ENCODE assay signal across 17 cellular contexts in the genomic region with DNA sequence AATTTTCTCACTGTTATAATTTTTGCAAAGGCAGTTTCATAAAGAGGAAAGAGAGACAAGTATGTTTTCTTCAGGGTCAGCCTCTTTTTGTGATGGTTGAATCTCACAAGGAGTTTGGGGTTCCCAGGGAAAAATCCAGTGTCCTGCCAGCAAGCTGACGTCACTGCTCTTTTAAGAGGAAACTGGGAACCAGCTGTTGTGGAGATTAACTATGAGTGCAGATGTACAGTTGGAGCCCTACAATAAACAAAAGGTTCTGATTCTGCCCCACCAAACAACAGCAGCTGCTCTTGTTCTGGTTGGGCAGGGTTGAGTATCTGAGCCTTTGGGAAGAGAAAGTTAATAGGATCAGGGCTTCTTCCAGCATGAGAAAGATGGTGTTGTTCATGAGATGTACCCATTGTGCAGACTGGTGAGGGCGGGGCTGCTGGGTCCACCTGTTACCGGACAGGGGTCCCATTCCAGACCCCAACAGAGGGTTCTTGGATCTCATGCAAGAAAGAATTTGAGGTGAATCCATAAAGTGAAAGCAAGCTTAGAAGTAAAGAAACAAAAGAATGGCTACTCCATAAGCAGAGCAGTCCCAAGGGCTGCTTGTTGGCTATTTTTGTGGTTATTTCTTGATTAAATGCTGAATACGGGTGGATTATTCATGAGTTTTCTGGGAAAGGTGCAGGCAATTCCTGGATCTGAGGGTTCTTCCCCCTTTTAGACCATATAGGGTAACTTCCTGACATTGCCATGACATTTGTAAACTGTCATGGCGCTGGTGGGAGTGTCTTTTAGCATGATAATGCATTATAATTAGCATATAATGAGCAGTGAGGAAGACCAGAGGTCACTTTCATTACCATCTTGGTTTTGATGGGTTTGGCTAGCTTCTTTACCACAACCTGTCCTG. TPM values are rescaled to one million over a fixed set of nuclear protein-coding genes. Genes with fewer than 3 reads are reported as not detected.
A peak's percentile ranks its signal among the peaks of the same experiment; 100 is the strongest.
DNase-seq lines count a peak whose midpoint lies in the region; ATAC-seq, FAIRE-seq and TF ChIP-seq lines count a peak whose summit lies in the region.
"Had no signal": no experiment of that assay in that cellular context is flagged by ENCODE, and none has a peak within 500 bp of the region (broad histone marks: within the 10 kb centered on the region; RNA-seq: fewer than 3 reads in every experiment).

No MANE protein-coding gene starts in this region.

- no peak for TF ChIP-seq POLR2A in K562 (conservative IDR thresholded peaks at IDR 0.05)

- in situ Hi-C loops in K562 (cut with MboI) = no loop called here

- no peaks in the 10 kb centered on the region for H3K36me3 ChIP-seq in K562 (ENCODE audit: control insufficient read depth, insufficient read depth, low read length)

- no peaks in the 10 kb centered on the region for H4K20me1 ChIP-seq in K562 (replicated peaks; ENCODE audit: control insufficient read depth, insufficient read depth, low read length)

- H3K27ac ChIP-seq in K562 (ENCODE audit: extremely low read depth, low read depth, low read length) = peak overlapping the region; percentile 58; the same call in 2 of the 3 replicates

- WGBS in K562 (ENCODE audit: insufficient coverage, low coverage, missing lambda C conversion rate) = 26% methylated on average over 5 of the region's 5 CpGs

- peak; percentile 40 for FAIRE-seq in K562 (lab: Jason Lieb, UNC)

- peak; percentile 45 for DNase-seq in NCI-H510A treated with DMSO at 0.1 percent for 48 hours (lab: John Stamatoyannopoulos, UW)
- no peak for DNase-seq in NCI-H510A (lab: John Stamatoyannopoulos, UW)
- peak in 1 of 4 experiments; percentile 52 for DNase-seq in K562 (ENCODE audit: extremely low read depth in 1 of 4, low spot score in 3 of 4)
- DNase-seq in left lobe of liver (ENCODE audit: low spot score) = peak; percentile 24
- peak; percentile 40 for DNase-seq in stromal cell of bone marrow (ENCODE audit: low read depth)
- DNase-seq in NCI-H345 treated with DMSO at 0.1 percent for 48 hours (lab: John Stamatoyannopoulos, UW; ENCODE audit: unreplicated experiment) = no peak
- DNase-seq in GM19238 (ENCODE audit: insufficient read length, low spot score) = no peak
- DNase-seq in NCI-H1105 (lab: John Stamatoyannopoulos, UW) = no peak
- DNase-seq: 8988T; activated CD4-positive, alpha-beta T cell treated with anti-CD3 and anti-CD28 coated beads, Interleukin-2, amount 50 U/mL, for 48 hours; cortex of kidney; DMS79; glutamatergic neuron; NCI-H146 had no signal

- TF ChIP-seq EP300 in K562 (IDR thresholded peaks at IDR 0.05; ENCODE audit: low read length) = no peak

- no peaks in the 10 kb centered on the region for H3K9me1 ChIP-seq in K562 (ENCODE audit: control insufficient read depth, insufficient read depth, low read length)

- no peak overlapping the region; a peak in 1 of 4 replicates for H3K9ac ChIP-seq in K562 (ENCODE audit: insufficient read depth in 1 of 2, low read depth in 2 of 2, low read length in 2 of 2)

- intact Hi-C loops in K562 (cut with micrococcal nuclease) = no loop called here

- 0 out of 2 replicates have a peak overlapping the region, but pooled peaks have one; percentile 5 for H3K4me2 ChIP-seq in K562 (ENCODE audit: insufficient read depth, low read length)

- ATAC-seq in K562 = peak; percentile 29
- ATAC-seq in left lobe of liver = no peak
- ATAC-seq: activated naive CD4-positive, alpha-beta T cell treated with anti-CD3 and anti-CD28 coated beads, Interleukin-2, amount 50 U/mL, for 72 hours had no signal

- H3K4me1 ChIP-seq in K562 (replicated peaks in 1 of 2; ENCODE audit: control insufficient read depth in 2 of 2, insufficient read depth in 2 of 2, low read length in 2 of 2) = peaks cover 37 to 42% of the 10 kb centered on the region in 2 experiments

- peak overlapping the region; percentile 74 for H2AFZ ChIP-seq in K562 (ENCODE audit: low read depth, low read length)

- no peaks in the 10 kb centered on the region for H3K27me3 ChIP-seq in K562 (ENCODE audit: control insufficient read depth in 2 of 2, insufficient read depth in 2 of 2, low read length in 2 of 2)

- H3K4me3 ChIP-seq in K562 = no peak overlapping the region

- BruUV-seq in K562 (replicated peaks; lab: Mats Ljungman, UMichigan) = no TSS peak

- no peaks in the 10 kb centered on the region for H3K79me2 ChIP-seq in K562 (ENCODE audit: control insufficient read depth, insufficient read depth, low read length)

- CTCF ChIA-PET in K562 (lab: Yijun Ruan, JAX; ENCODE audit: low intra/inter-chr PET ratio) = interaction anchor here (0.6 kb wide), 1 partner anchor 168 kb away, joined by 3 read pairs; no protein-coding TSS in a partner anchor

- no peaks in the 10 kb centered on the region for H3K9me3 ChIP-seq in K562 (replicated peaks; ENCODE audit: control insufficient read depth, insufficient read depth, low read depth, low read length)

- no peak for TF ChIP-seq RAD21 in K562 (CRISPR knock-in tag; conservative IDR thresholded peaks at IDR 0.05 in 1 of 2, IDR thresholded peaks at IDR 0.05 in 1 of 2)

- TF ChIP-seq CTCF in K562 (IDR thresholded peaks at IDR 0.05 in 2 of 3, conservative IDR thresholded peaks at IDR 0.05 in 1 of 3; ENCODE audit: insufficient read depth in 2 of 3, low read depth in 1 of 3, low read length in 3 of 3) = no peak

- POLR2A ChIA-PET in K562 (lab: Yijun Ruan, JAX) = interaction anchor here (0.6 to 2.2 kb wide), 5 partner anchors 10 to 79 kb away, joined by 3 to 7 read pairs (median 5); no protein-coding TSS in a partner anchor

TF ChIP-seq in K562, 482 proteins besides CTCF, POLR2A, EP300 and RAD21 (continues in another document):
- TF ChIP-seq, protein P1, sequence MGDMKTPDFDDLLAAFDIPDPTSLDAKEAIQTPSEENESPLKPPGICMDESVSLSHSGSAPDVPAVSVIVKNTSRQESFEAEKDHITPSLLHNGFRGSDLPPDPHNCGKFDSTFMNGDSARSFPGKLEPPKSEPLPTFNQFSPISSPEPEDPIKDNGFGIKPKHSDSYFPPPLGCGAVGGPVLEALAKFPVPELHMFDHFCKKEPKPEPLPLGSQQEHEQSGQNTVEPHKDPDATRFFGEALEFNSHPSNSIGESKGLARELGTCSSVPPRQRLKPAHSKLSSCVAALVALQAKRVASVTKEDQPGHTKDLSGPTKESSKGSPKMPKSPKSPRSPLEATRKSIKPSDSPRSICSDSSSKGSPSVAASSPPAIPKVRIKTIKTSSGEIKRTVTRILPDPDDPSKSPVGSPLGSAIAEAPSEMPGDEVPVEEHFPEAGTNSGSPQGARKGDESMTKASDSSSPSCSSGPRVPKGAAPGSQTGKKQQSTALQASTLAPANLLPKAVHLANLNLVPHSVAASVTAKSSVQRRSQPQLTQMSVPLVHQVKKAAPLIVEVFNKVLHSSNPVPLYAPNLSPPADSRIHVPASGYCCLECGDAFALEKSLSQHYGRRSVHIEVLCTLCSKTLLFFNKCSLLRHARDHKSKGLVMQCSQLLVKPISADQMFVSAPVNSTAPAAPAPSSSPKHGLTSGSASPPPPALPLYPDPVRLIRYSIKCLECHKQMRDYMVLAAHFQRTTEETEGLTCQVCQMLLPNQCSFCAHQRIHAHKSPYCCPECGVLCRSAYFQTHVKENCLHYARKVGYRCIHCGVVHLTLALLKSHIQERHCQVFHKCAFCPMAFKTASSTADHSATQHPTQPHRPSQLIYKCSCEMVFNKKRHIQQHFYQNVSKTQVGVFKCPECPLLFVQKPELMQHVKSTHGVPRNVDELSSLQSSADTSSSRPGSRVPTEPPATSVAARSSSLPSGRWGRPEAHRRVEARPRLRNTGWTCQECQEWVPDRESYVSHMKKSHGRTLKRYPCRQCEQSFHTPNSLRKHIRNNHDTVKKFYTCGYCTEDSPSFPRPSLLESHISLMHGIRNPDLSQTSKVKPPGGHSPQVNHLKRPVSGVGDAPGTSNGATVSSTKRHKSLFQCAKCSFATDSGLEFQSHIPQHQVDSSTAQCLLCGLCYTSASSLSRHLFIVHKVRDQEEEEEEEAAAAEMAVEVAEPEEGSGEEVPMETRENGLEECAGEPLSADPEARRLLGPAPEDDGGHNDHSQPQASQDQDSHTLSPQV (IDR thresholded peaks at IDR 0.05) = no peak
- TF ChIP-seq MCM2 (IDR thresholded peaks at IDR 0.05; ENCODE audit: low read depth) = no peak
- TF ChIP-seq SMC3 (conservative IDR thresholded peaks at IDR 0.05; ENCODE audit: insufficient read depth, low read depth, low read length) = no peak
- no peak for TF ChIP-seq ZNF764 (CRISPR knock-in tag; IDR thresholded peaks at IDR 0.05; ENCODE audit: low read depth)
- no peak; the same call in 1 of the 2 replicates for TF ChIP-seq ELF1 (tag; IDR thresholded peaks at IDR 0.05)
- no peak for TF ChIP-seq POLR2AphosphoS2 (IDR thresholded peaks at IDR 0.05; ENCODE audit: low read length)
- TF ChIP-seq YBX1 (IDR thresholded peaks at IDR 0.05) = no peak
- no peak for TF ChIP-seq ZKSCAN3 (CRISPR knock-in tag; IDR thresholded peaks at IDR 0.05)

RNA-seq across cellular contexts. Expression of gene PRF1, which starts 12.5 kb away (rescaled TPM):
- total RNA-seq in K562 (2011; cell fraction: chromatin; rRNA removed; ENCODE audit: low replicate concordance) = 4.3 and 18.7 TPM in 2 replicates
- total RNA-seq in K562 (2011; cell fraction: nucleolus; rRNA removed) = 12.1 and 22.3 TPM in 2 replicates
- 11.3 and 24.4 TPM in 2 replicates for total RNA-seq in K562 (2011; cell fraction: nucleoplasm; rRNA removed)
- total RNA-seq in K562 (2014; rRNA removed) = 4.9 and 5.3 TPM in 2 replicates
- 4.3 and 5.4 TPM in 2 replicates for total RNA-seq in K562 (2014; rRNA removed; fragmentation: Illumina TruSeq; extraction: Trizol)
- 6.4 and 7.9 TPM in 2 replicates for total RNA-seq in K562 (2015; rRNA removed; fragmentation: Illumina TruSeq; extraction: Trizol)
- 8.6 and 9.0 TPM in 2 replicates for total RNA-seq in K562 (2021)
- 0.84 and 4.3 TPM in 2 replicates for polyA plus RNA-seq in K562 (2011; rRNA removed)
- 0.52 and 10.6 TPM in 2 replicates for polyA plus RNA-seq in K562 (2011; cell fraction: cytosol; rRNA removed)
- polyA plus RNA-seq in K562 (2011; cell fraction: nucleus; rRNA removed) = 1.3 and 11.4 TPM in 2 replicates
- 21.1 and 32.3 TPM in 2 replicates for polyA plus RNA-seq in K562 (2012)
- polyA plus RNA-seq in K562 (2014; fragmentation: Illumina TruSeq; extraction: Trizol) = 6.4 and 10.7 TPM in 2 replicates
- 1 to 10 TPM; 6.3 to 7.4 TPM for polyA plus RNA-seq in K562 (2014; fragmentation: Nextera tagmentation; extraction: Ambion mirVana)
- 3.2 and 3.8 TPM in 2 replicates for polyA plus RNA-seq in K562 (2014; rRNA removed)
- 0.45 and 13.7 TPM in 2 replicates for polyA minus RNA-seq in K562 (2011; rRNA and poly(A)+ RNA removed)
- polyA minus RNA-seq in K562 (2011; cell fraction: cytosol; rRNA and poly(A)+ RNA removed) = 12.9 TPM in 1 of 2 replicates, not detected in the other
- polyA minus RNA-seq in K562 (2011; cell fraction: nucleus; rRNA and poly(A)+ RNA removed) = 0.44 and 3.0 TPM in 2 replicates
- 1.1 TPM for total RNA-seq in left lobe of liver
- total RNA-seq: lung microvascular endothelial cell, pulmonary artery endothelial cell had no signal

Comparison
In these comparisons a context has a peak if more than half of its experiments do, and no peak if none do; other contexts are left out.
1. DNase-seq: peak in NCI-H510A treated with DMSO at 0.1 percent for 48 hours (single experiment), left lobe of liver (single experiment) and stromal cell of bone marrow (single experiment); none in NCI-H510A (single experiment), NCI-H345 treated with DMSO at 0.1 percent for 48 hours (single experiment), GM19238 (single experiment) and NCI-H1105 (single experiment).